1 cellular context compared by ENCODE assay signal in the genomic region with DNA sequence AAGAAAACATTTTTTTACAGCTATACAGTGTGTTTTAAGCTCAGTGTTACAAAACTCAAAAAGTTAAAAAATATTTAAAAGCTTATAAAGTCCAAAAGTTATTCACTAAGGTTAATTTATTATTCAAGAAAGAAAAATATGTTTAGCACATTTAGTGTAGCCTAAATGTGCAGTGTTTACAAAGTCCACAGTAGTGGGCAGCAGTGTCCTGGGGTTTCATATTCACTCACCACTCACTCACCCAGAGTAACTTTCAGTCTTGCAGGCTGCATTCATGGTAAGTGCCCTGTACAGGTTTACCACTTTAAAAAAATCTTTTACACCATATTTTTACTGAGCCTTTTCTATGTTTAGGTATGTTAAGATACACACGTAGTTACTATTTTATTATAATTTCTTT.
TF ChIP-seq lines count a peak whose summit lies in the region.

No MANE protein-coding gene starts in this region.

TF ChIP-seq in GM12878, 131 proteins besides CTCF, POLR2A, EP300 and RAD21 (continued from another document):
- TF ChIP-seq, protein P1, sequence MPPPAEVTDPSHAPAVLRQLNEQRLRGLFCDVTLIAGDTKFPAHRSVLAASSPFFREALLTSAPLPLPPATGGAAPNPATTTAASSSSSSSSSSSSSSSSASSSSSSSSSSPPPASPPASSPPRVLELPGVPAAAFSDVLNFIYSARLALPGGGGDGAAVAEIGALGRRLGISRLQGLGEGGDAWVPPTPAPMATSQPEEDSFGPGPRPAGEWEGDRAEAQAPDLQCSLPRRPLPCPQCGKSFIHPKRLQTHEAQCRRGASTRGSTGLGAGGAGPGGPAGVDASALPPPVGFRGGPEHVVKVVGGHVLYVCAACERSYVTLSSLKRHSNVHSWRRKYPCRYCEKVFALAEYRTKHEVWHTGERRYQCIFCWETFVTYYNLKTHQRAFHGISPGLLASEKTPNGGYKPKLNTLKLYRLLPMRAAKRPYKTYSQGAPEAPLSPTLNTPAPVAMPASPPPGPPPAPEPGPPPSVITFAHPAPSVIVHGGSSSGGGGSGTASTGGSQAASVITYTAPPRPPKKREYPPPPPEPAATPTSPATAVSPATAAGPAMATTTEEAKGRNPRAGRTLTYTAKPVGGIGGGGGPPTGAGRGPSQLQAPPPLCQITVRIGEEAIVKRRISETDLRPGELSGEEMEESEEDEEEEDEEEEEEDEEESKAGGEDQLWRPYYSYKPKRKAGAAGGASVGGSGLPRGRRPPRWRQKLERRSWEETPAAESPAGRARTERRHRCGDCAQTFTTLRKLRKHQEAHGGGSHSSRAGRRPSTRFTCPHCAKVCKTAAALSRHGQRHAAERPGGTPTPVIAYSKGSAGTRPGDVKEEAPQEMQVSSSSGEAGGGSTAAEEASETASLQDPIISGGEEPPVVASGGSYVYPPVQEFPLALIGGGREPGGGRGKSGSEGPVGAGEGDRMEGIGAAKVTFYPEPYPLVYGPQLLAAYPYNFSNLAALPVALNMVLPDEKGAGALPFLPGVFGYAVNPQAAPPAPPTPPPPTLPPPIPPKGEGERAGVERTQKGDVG (CRISPR knock-in tag; IDR thresholded peaks at IDR 0.05): no peak
- TF ChIP-seq HDAC6 (IDR thresholded peaks at IDR 0.05; ENCODE audit: unreplicated experiment) (no peak), HDAC2 (IDR thresholded peaks at IDR 0.05) (no peak), CHD4 (IDR thresholded peaks at IDR 0.05) (no peak), ATF2 (IDR thresholded peaks at IDR 0.05; ENCODE audit: low read length) (no peak)
